In the genomic region with DNA sequence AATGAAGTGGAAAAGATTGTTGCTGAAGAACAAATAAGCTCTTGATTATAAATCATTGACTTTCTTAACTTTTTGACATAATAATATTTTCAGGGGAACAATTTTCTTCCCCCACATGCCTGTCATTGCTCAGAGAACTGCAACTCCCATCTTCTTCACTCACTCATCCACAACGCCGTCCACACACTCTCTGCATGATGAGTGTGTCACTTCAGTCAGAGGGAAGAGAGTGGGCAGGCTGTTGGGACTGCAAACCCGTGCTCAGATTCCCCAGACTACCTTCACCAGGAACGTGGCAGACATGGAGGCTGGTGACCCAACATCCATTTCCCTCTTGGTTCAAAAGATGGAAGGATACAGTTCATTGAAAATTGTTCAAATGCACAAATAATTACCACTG, we compare ENCODE assay signal across 19 cellular contexts.
"Had no signal": no experiment of that assay in that cellular context is flagged by ENCODE, and none has a peak within 500 bp of the region (broad histone marks: within the 10 kb centered on the region; RNA-seq: fewer than 3 reads in every experiment).

No MANE protein-coding gene starts in this region.

- H3K36me3 ChIP-seq: colonic mucosa, esophagus muscularis mucosa, gastroesophageal sphincter, heart right ventricle, left lung, lower lobe of right lung had no signal

- H3K4me1 ChIP-seq: colonic mucosa, esophagus muscularis mucosa, gastroesophageal sphincter, left lung, lower lobe of right lung had no signal

- H3K4me3 Mint-ChIP-seq: dendritic cell treated with granulocyte-macrophage colony-stimulating factor and Interleukin-4, amounts not matched to agents 40 ng/mL and 50 ng/mL, for 4 days; effector memory CD8-positive, alpha-beta T cell; endodermal cell; mesothelial cell of epicardium had no signal

- H3K4me1 Mint-ChIP-seq: mesothelial cell of epicardium had no signal

- H3K27ac Mint-ChIP-seq: dendritic cell treated with granulocyte-macrophage colony-stimulating factor and Interleukin-4, amounts not matched to agents 40 ng/mL and 50 ng/mL, for 4 days; effector memory CD8-positive, alpha-beta T cell; endodermal cell; mesothelial cell of epicardium had no signal

- H3K27me3 Mint-ChIP-seq: dendritic cell treated with granulocyte-macrophage colony-stimulating factor and Interleukin-4, amounts not matched to agents 40 ng/mL and 50 ng/mL, for 4 days; effector memory CD8-positive, alpha-beta T cell had no signal

- H3K9me3 ChIP-seq: colonic mucosa, gastroesophageal sphincter, lower lobe of right lung, mucosa of descending colon had no signal

- H3K36me3 Mint-ChIP-seq: mesothelial cell of epicardium had no signal

- H3K27me3 ChIP-seq: colonic mucosa, esophagus muscularis mucosa, foreskin keratinocyte, gastroesophageal sphincter, heart right ventricle, left lung had no signal

- ATAC-seq: effector memory CD8-positive, alpha-beta T cell; foreskin keratinocyte; gastroesophageal sphincter; heart right ventricle; left colon; left lung; left ventricle myocardium superior; lower lobe of right lung; mucosa of descending colon had no signal

- DNase-seq: cerebellar nuclear complex; colonic mucosa; cortex of kidney; effector CD8-positive, alpha-beta T cell; effector memory CD8-positive, alpha-beta T cell; endodermal cell; foreskin keratinocyte; heart right ventricle; hippocampal formation; left colon; left lung; left ventricle myocardium superior; lower lobe of right lung; mesenchymal stem cell; mucosa of descending colon had no signal

- H3K27ac ChIP-seq: colonic mucosa, esophagus muscularis mucosa, foreskin keratinocyte, gastroesophageal sphincter, heart right ventricle, left lung, lower lobe of right lung had no signal

- H3K4me3 ChIP-seq: colonic mucosa, esophagus muscularis mucosa, gastroesophageal sphincter, heart right ventricle, left lung, lower lobe of right lung, mucosa of descending colon had no signal
